23 cellular contexts compared by ENCODE assay signal in the genomic region with DNA sequence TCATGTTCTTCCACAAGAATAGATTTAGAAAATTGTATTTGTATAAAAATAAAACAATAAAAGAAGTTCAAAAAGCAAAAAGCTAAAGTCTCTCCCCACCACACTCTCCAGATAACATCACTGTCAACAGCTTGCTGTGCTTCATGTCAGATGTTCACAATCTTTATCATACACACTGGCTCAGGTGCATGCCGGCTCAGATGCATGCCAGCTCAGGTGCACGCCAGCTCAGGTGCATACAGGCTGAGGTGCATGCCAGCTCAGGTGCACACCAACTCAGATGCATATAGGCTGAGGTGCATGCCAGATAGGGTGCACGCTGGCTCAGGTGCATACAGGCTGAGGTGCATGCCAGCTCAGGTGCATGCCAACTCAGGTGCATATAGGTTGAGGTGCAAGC. TPM values are rescaled to one million over a fixed set of nuclear protein-coding genes. Genes with fewer than 3 reads are reported as not detected.
DNase-seq lines count a peak whose midpoint lies in the region; ATAC-seq and TF ChIP-seq lines count a peak whose summit lies in the region.
"Had no signal": no experiment of that assay in that cellular context is flagged by ENCODE, and none has a peak within 500 bp of the region (broad histone marks: within the 10 kb centered on the region; RNA-seq: fewer than 3 reads in every experiment).

No MANE protein-coding gene starts in this region.

- peak overlapping the region; percentile 24 for H3K4me2 ChIP-seq in Loucy (ENCODE audit: low read depth, low read length, poor library complexity, severe bottlenecking)
- no peak overlapping the region for H3K4me2 ChIP-seq in smooth muscle cell

- H3K9me3 Mint-ChIP-seq in activated T-cell treated with anti-CD3 and anti-CD28 coated beads, Interleukin-2, amount 50 U/mL, for 24 hours = no peaks in the 10 kb centered on the region
- no peaks in the 10 kb centered on the region for H3K9me3 Mint-ChIP-seq in activated T-cell treated with anti-CD3 and anti-CD28 coated beads, Interleukin-2, amount 50 U/mL, for 72 hours
- H3K9me3 Mint-ChIP-seq in activated naive CD8-positive, alpha-beta T cell treated with anti-CD3 and anti-CD28 coated beads for 36 hours = no peaks in the 10 kb centered on the region
- H3K9me3 Mint-ChIP-seq: activated naive CD4-positive, alpha-beta T cell treated with anti-CD3 and anti-CD28 coated beads, Interleukin-2, amount 10 ng/mL, durations not matched to agents 7 days and 5 days; H9; stimulated activated memory B cell treated with anti-CD40 and anti-IgM and Interleukin-4, amounts not matched to agents 10 μg/mL and 1 μg/mL and 100 μg/mL, for 72 hours; WTC11 had no signal

- H3K27ac Mint-ChIP-seq in activated T-cell treated with anti-CD3 and anti-CD28 coated beads, Interleukin-2, amount 50 U/mL, for 24 hours = peak overlapping the region; percentile 81
- H3K27ac Mint-ChIP-seq in activated T-cell treated with anti-CD3 and anti-CD28 coated beads, Interleukin-2, amount 50 U/mL, for 72 hours = no peak overlapping the region
- peak overlapping the region; percentile 98 for H3K27ac Mint-ChIP-seq in activated naive CD8-positive, alpha-beta T cell treated with anti-CD3 and anti-CD28 coated beads for 36 hours
- H3K27ac Mint-ChIP-seq: stimulated activated memory B cell treated with anti-CD40 and anti-IgM and Interleukin-4, amounts not matched to agents 10 μg/mL and 1 μg/mL and 100 μg/mL, for 72 hours had no signal

- intact Hi-C loops in posterior vena cava (cut with DNase I) = no loop called here

- ATAC-seq in activated T-cell treated with anti-CD3 and anti-CD28 coated beads, Interleukin-2, amount 50 U/mL, for 72 hours (replicated peaks in 1 of 2) = no peak
- ATAC-seq: mucosa of descending colon; psoas muscle; stimulated activated memory B cell treated with anti-CD40 and anti-IgM and Interleukin-4, amounts not matched to agents 10 μg/mL and 1 μg/mL and 100 μg/mL, for 72 hours; WTC11 had no signal

- H3K4me1 ChIP-seq in Loucy (ENCODE audit: insufficient read depth, low read length, poor library complexity, severe bottlenecking) (peaks cover 81% of the 10 kb centered on the region), smooth muscle cell (ENCODE audit: low read depth) (peaks cover 9% of the 10 kb centered on the region)
- H3K4me1 ChIP-seq: testis had no signal

- H3K4me1 Mint-ChIP-seq in activated T-cell treated with anti-CD3 and anti-CD28 coated beads, Interleukin-2, amount 50 U/mL, for 24 hours (ENCODE audit: low read depth) = peaks cover 96% of the 10 kb centered on the region
- peaks cover 94% of the 10 kb centered on the region for H3K4me1 Mint-ChIP-seq in activated T-cell treated with anti-CD3 and anti-CD28 coated beads, Interleukin-2, amount 50 U/mL, for 72 hours (ENCODE audit: low read depth)
- peaks cover 84% of the 10 kb centered on the region for H3K4me1 Mint-ChIP-seq in activated naive CD8-positive, alpha-beta T cell treated with anti-CD3 and anti-CD28 coated beads for 36 hours

- no peaks in the 10 kb centered on the region for H3K27me3 ChIP-seq in Loucy (ENCODE audit: insufficient read depth, low read length, poor library complexity, severe bottlenecking)
- peaks cover 5% of the 10 kb centered on the region for H3K27me3 ChIP-seq in smooth muscle cell (ENCODE audit: low read depth)
- H3K27me3 ChIP-seq: testis, vagina had no signal

- H3K27ac ChIP-seq in smooth muscle cell (ENCODE audit: low read depth) = no peak overlapping the region
- H3K27ac ChIP-seq: C4-2B, psoas muscle, testis, vagina had no signal

- H3K9me3 ChIP-seq in Loucy (ENCODE audit: insufficient read depth, low read depth, low read length) (no peaks in the 10 kb centered on the region), smooth muscle cell (replicated peaks; ENCODE audit: low read depth) (no peaks in the 10 kb centered on the region)
- H3K9me3 ChIP-seq: mucosa of descending colon, psoas muscle, testis, vagina had no signal

- H3K79me2 ChIP-seq in Loucy (ENCODE audit: insufficient read depth, low read length) (peaks cover 100% of the 10 kb centered on the region), smooth muscle cell (ENCODE audit: low read depth) (no peaks in the 10 kb centered on the region)

- peak overlapping the region; percentile 11 for H3K4me3 Mint-ChIP-seq in activated T-cell treated with anti-CD3 and anti-CD28 coated beads, Interleukin-2, amount 50 U/mL, for 24 hours
- no peak overlapping the region for H3K4me3 Mint-ChIP-seq in activated T-cell treated with anti-CD3 and anti-CD28 coated beads, Interleukin-2, amount 50 U/mL, for 72 hours
- H3K4me3 Mint-ChIP-seq in activated naive CD8-positive, alpha-beta T cell treated with anti-CD3 and anti-CD28 coated beads for 36 hours = no peak overlapping the region
- H3K4me3 Mint-ChIP-seq: activated naive CD4-positive, alpha-beta T cell treated with anti-CD3 and anti-CD28 coated beads, Interleukin-2, amount 10 ng/mL, durations not matched to agents 7 days and 5 days; stimulated activated memory B cell treated with anti-CD40 and anti-IgM and Interleukin-4, amounts not matched to agents 10 μg/mL and 1 μg/mL and 100 μg/mL, for 72 hours; WTC11 had no signal

- no peaks in the 10 kb centered on the region for H3K9me2 ChIP-seq in Loucy (replicated peaks; ENCODE audit: low read depth, low read length)

- H4K20me1 ChIP-seq in Loucy (ENCODE audit: insufficient read depth, low read length, poor library complexity, severe bottlenecking) = peaks cover 85% of the 10 kb centered on the region
- H4K20me1 ChIP-seq in smooth muscle cell (ENCODE audit: low read depth) = no peaks in the 10 kb centered on the region

- H3K4me3 ChIP-seq in Loucy (ENCODE audit: low read length, poor library complexity, severe bottlenecking) (no peak overlapping the region), smooth muscle cell (no peak overlapping the region)
- H3K4me3 ChIP-seq: mucosa of descending colon, psoas muscle, testis, vagina had no signal

- TF ChIP-seq CTCF in Loucy (conservative IDR thresholded peaks at IDR 0.05; ENCODE audit: low read length) (no peak), smooth muscle cell (IDR thresholded peaks at IDR 0.05; ENCODE audit: borderline replicate concordance, insufficient read depth, poor library complexity, severe bottlenecking) (no peak)

- H3K27me3 Mint-ChIP-seq in activated T-cell treated with anti-CD3 and anti-CD28 coated beads, Interleukin-2, amount 50 U/mL, for 24 hours = no peaks in the 10 kb centered on the region
- no peaks in the 10 kb centered on the region for H3K27me3 Mint-ChIP-seq in activated T-cell treated with anti-CD3 and anti-CD28 coated beads, Interleukin-2, amount 50 U/mL, for 72 hours (ENCODE audit: low read depth)
- H3K27me3 Mint-ChIP-seq in activated naive CD8-positive, alpha-beta T cell treated with anti-CD3 and anti-CD28 coated beads for 36 hours = no peaks in the 10 kb centered on the region
- H3K27me3 Mint-ChIP-seq: activated naive CD4-positive, alpha-beta T cell treated with anti-CD3 and anti-CD28 coated beads, Interleukin-2, amount 10 ng/mL, durations not matched to agents 7 days and 5 days; stimulated activated memory B cell treated with anti-CD40 and anti-IgM and Interleukin-4, amounts not matched to agents 10 μg/mL and 1 μg/mL and 100 μg/mL, for 72 hours had no signal

- peaks cover 2% of the 10 kb centered on the region for H3F3A ChIP-seq in Loucy (ENCODE audit: low read depth)
- H3F3A ChIP-seq in smooth muscle cell (ENCODE audit: low read depth) = no peaks in the 10 kb centered on the region

- H3K36me3 ChIP-seq in Loucy (ENCODE audit: insufficient read depth, low read length) = peaks cover 73% of the 10 kb centered on the region; the same call in 1 of the 2 replicates
- no peaks in the 10 kb centered on the region for H3K36me3 ChIP-seq in smooth muscle cell (ENCODE audit: low read depth)
- H3K36me3 ChIP-seq: vagina had no signal

- DNase-seq in activated T-cell treated with anti-CD3 and anti-CD28 coated beads, Interleukin-2, amount 50 U/mL, for 24 hours = peak; percentile 28
- DNase-seq in activated T-cell treated with anti-CD3 and anti-CD28 coated beads, Interleukin-2, amount 50 U/mL, for 72 hours = no peak
- no peak for DNase-seq in activated naive CD8-positive, alpha-beta T cell treated with anti-CD3 and anti-CD28 coated beads for 36 hours
- DNase-seq in posterior vena cava (ENCODE audit: low spot score) (peak; percentile 46), smooth muscle cell (lab: John Stamatoyannopoulos, UW; ENCODE audit: unreplicated experiment) (no peak), NCI-H1105 (lab: John Stamatoyannopoulos, UW) (no peak), hepatic stellate cell (ENCODE audit: low spot score) (no peak)
- DNase-seq: activated naive CD4-positive, alpha-beta T cell treated with anti-CD3 and anti-CD28 coated beads, Interleukin-2, amount 10 ng/mL, durations not matched to agents 7 days and 5 days; DMS 273 treated with DMSO at 0.1 percent for 48 hours; erythroblast; foreskin melanocyte; H9; mucosa of descending colon; NCI-H2081 treated with DMSO at 0.1 percent for 48 hours; NCI-H524; psoas muscle; stimulated activated CD4-positive, alpha-beta T cell treated with anti-CD3 and anti-CD28 coated beads, Interleukin-1b, Interleukin-23, amount 100 ng/mL, for 48 hours; testis had no signal

- no peak overlapping the region for H2AFZ ChIP-seq in Loucy (ENCODE audit: low read length)
- H2AFZ ChIP-seq in smooth muscle cell (ENCODE audit: low read depth) = no peak overlapping the region

- WGBS in smooth muscle cell (ENCODE audit: low lambda C conversion rate) = 95% methylated on average over 3 of the region's 3 CpGs

- H3K36me3 Mint-ChIP-seq in activated T-cell treated with anti-CD3 and anti-CD28 coated beads, Interleukin-2, amount 50 U/mL, for 24 hours (ENCODE audit: low read depth) = peaks cover 94% of the 10 kb centered on the region
- peaks cover 15 to 31% of the 10 kb centered on the region in 2 donors for H3K36me3 Mint-ChIP-seq in activated T-cell treated with anti-CD3 and anti-CD28 coated beads, Interleukin-2, amount 50 U/mL, for 72 hours (ENCODE audit: insufficient read depth in 2 of 2)
- peaks cover 83% of the 10 kb centered on the region for H3K36me3 Mint-ChIP-seq in activated naive CD8-positive, alpha-beta T cell treated with anti-CD3 and anti-CD28 coated beads for 36 hours

- H3K9ac ChIP-seq in Loucy (ENCODE audit: low read depth, low read length, poor library complexity, severe bottlenecking) (no peak overlapping the region), smooth muscle cell (ENCODE audit: low read depth) (no peak overlapping the region)

RNA-seq across cellular contexts. Expression of a gene that starts 26.5 kb away (rescaled TPM):
- 100 to 1,000 TPM; 182 to 198 TPM for total RNA-seq in activated T-cell treated with anti-CD3 and anti-CD28 coated beads, Interleukin-2, amount 50 U/mL, for 72 hours
- 100 to 1,000 TPM; 239 to 245 TPM for total RNA-seq in activated naive CD8-positive, alpha-beta T cell treated with anti-CD3 and anti-CD28 coated beads for 36 hours
- total RNA-seq in posterior vena cava = 10 to 100 TPM; 10.0 to 14.1 TPM
- 2.4 and 2.7 TPM in 2 replicates for total RNA-seq in smooth muscle cell
- 0.63 and 3.4 TPM in 2 replicates for polyA plus RNA-seq in smooth muscle cell

Comparison
In these comparisons a context has a peak if more than half of its experiments do, and no peak if none do; other contexts are left out.
1. DNase-seq: peak in activated T-cell treated with anti-CD3 and anti-CD28 coated beads, Interleukin-2, amount 50 U/mL, for 24 hours (single experiment) and posterior vena cava (single experiment); none in activated T-cell treated with anti-CD3 and anti-CD28 coated beads, Interleukin-2, amount 50 U/mL, for 72 hours (0 of 2), activated naive CD8-positive, alpha-beta T cell treated with anti-CD3 and anti-CD28 coated beads for 36 hours (single experiment), smooth muscle cell (single experiment), NCI-H1105 (single experiment) and hepatic stellate cell (single experiment).
2. RNA of a gene that starts 26.5 kb away (total RNA-seq): 239 to 245 TPM in activated naive CD8-positive, alpha-beta T cell treated with anti-CD3 and anti-CD28 coated beads for 36 hours and 182 to 198 TPM in activated T-cell treated with anti-CD3 and anti-CD28 coated beads, Interleukin-2, amount 50 U/mL, for 72 hours; 10.0 to 14.1 TPM in posterior vena cava and 2.4 to 2.7 TPM in smooth muscle cell; every median in the first group is over 10 times any median in the second.